In the genomic region with DNA sequence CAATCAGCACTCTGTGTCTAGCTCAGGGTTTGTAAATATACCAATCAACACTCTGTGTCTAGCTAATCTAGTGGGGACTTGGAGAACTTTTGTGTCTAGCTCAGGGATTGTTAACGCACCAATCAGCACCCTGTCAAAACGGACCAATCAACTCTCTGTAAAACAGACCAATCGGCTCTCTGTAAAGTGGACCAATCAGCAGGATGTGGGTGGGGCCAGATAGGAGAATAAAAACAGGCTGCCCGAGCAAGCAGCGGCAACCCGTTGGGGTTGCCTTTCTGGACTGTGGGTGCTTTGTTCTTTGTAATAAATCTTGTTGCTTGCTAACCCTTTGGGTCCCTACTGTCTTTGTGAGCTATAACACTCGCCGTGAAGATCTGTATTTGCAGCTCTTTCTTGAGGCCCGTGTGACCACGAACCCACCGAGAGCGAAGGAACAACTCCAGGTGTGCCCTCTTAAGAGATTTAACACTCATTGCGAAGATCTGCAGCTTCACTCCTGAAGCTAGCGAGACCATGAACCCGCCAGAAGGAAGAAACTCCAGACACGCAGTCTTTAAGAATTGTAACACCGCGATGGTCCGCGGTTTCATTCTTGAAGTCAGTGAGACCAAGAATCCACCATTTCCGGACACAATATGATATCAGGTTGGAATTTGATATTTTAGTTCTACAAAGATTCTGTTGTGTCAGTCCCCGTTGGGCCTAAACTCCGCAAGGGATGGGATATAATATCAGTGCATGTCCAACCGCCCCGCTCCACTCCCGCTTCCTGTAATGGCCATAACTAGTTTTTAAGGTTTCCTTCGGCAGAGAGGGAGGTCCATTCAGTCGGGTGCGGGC, we compare ENCODE assay signal across 8 cellular contexts. TPM values are rescaled to one million over a fixed set of nuclear protein-coding genes. Genes with fewer than 3 reads are reported as not detected.
A peak's percentile ranks its signal among the peaks of the same experiment; 100 is the strongest.
DNase-seq lines count a peak whose midpoint lies in the region; ATAC-seq and TF ChIP-seq lines count a peak whose summit lies in the region.

No MANE protein-coding gene starts in this region.

- peak overlapping the region; percentile 78; the same call in 1 of the 2 replicates for H3K9ac ChIP-seq in KMS-11

- POLR2A ChIA-PET in A673 (lab: Charles Lee; ENCODE audit: low non-redundant PET), result no interaction called here
- POLR2A ChIA-PET in naive thymus-derived CD8-positive, alpha-beta T cell (lab: Charles Lee), result interaction anchor here (1.2 to 1.6 kb wide), 2 partner anchors 32 to 160 kb away, joined by 3 to 9 read pairs; a partner anchor contains a TSS

- no peak for ATAC-seq in naive thymus-derived CD8-positive, alpha-beta T cell
- ATAC-seq in GM21390 (IDR thresholded peaks at IDR 0.05; ENCODE audit: unreplicated experiment) (no peak), HG02970 (IDR thresholded peaks at IDR 0.05; ENCODE audit: low FRiP score, unreplicated experiment) (no peak)

- H3K4me1 ChIP-seq in A673 (ENCODE audit: insufficient read depth, low read length, poor library complexity, severe bottlenecking), result no peaks in the 10 kb centered on the region
- peaks cover 12% of the 10 kb centered on the region for H3K4me1 ChIP-seq in KMS-11 (ENCODE audit: low read depth, poor library complexity, severe bottlenecking)

- H3K4me1 Mint-ChIP-seq in chondrocyte (ENCODE audit: low read depth), result peaks cover 14% of the 10 kb centered on the region
- peaks cover 17 to 42% (median 33%) of the 10 kb centered on the region in 4 donors for H3K4me1 Mint-ChIP-seq in naive thymus-derived CD8-positive, alpha-beta T cell

- peak overlapping the region; percentile 98 for H3K4me3 Mint-ChIP-seq in chondrocyte (ENCODE audit: unreplicated experiment)
- H3K4me3 Mint-ChIP-seq in naive thymus-derived CD8-positive, alpha-beta T cell, result peak overlapping the region; percentile 90 to 99 (median 96)

- no peaks in the 10 kb centered on the region for H3K9me3 Mint-ChIP-seq in chondrocyte (ENCODE audit: low read depth)
- no peaks in the 10 kb centered on the region for H3K9me3 Mint-ChIP-seq in naive thymus-derived CD8-positive, alpha-beta T cell

- peak overlapping the region; percentile 91 for H2AFZ ChIP-seq in KMS-11 (ENCODE audit: low read depth)

- intact Hi-C loops in A673 (cut with micrococcal nuclease; ENCODE audit: unreplicated experiment), result no loop called here

- DNase-seq in A673 (ENCODE audit: low spot score) (no peak), chondrocyte (ENCODE audit: low spot score) (no peak), NCI-H1092 (lab: John Stamatoyannopoulos, UW) (no peak), NCI-H146 (lab: John Stamatoyannopoulos, UW) (no peak)
- peak in 1 of 10 donors; percentile 14 for DNase-seq in naive thymus-derived CD8-positive, alpha-beta T cell

- no peaks in the 10 kb centered on the region for H3K27me3 Mint-ChIP-seq in chondrocyte (ENCODE audit: low read depth)
- H3K27me3 Mint-ChIP-seq in naive thymus-derived CD8-positive, alpha-beta T cell, result no peaks in the 10 kb centered on the region

- H3K79me2 ChIP-seq in KMS-11 (ENCODE audit: insufficient read depth, low read depth), result peaks cover 7% of the 10 kb centered on the region; the same call in 1 of the 2 replicates

- H3K4me3 ChIP-seq in A673 (ENCODE audit: low read depth, low read length, poor library complexity, severe bottlenecking) (peak overlapping the region; percentile 60), KMS-11 (IDR thresholded peaks at IDR 0.05; ENCODE audit: insufficient read depth, low read depth, low read length) (no peak overlapping the region)

- H3K27ac Mint-ChIP-seq in chondrocyte (ENCODE audit: unreplicated experiment), result peak overlapping the region; percentile 93
- peak overlapping the region; percentile 83 to 97 (median 95) for H3K27ac Mint-ChIP-seq in naive thymus-derived CD8-positive, alpha-beta T cell

- H3K27me3 ChIP-seq in A673 (replicated peaks; ENCODE audit: insufficient read depth, low read depth, low read length, poor library complexity) (no peaks in the 10 kb centered on the region), KMS-11 (ENCODE audit: insufficient read depth, low read depth) (no peaks in the 10 kb centered on the region)

- peak overlapping the region; percentile 53 for H3K27ac ChIP-seq in A673 (ENCODE audit: low read depth, low read length, poor library complexity, severe bottlenecking)
- H3K27ac ChIP-seq in KMS-11, result no peak overlapping the region; the same call in 1 of the 2 replicates

- no peaks in the 10 kb centered on the region for H3K9me3 ChIP-seq in A673 (ENCODE audit: low read depth, low read length, poor library complexity, severe bottlenecking)

- no peaks in the 10 kb centered on the region for H4K20me1 ChIP-seq in KMS-11 (ENCODE audit: insufficient read depth)

- no TSS peak for BruUV-seq in A673 (replicated peaks; lab: Mats Ljungman, UMichigan)

- H3K36me3 Mint-ChIP-seq in chondrocyte (ENCODE audit: low read depth), result no peaks in the 10 kb centered on the region
- peaks cover 0 to 10% (median 0%) of the 10 kb centered on the region in 3 donors for H3K36me3 Mint-ChIP-seq in naive thymus-derived CD8-positive, alpha-beta T cell

- H3K4me2 ChIP-seq in KMS-11, result peak overlapping the region; percentile 81; the same call in 1 of the 2 replicates

- H3K36me3 ChIP-seq in A673 (ENCODE audit: insufficient read depth, low read length, poor library complexity, severe bottlenecking), result no peaks in the 10 kb centered on the region
- H3K36me3 ChIP-seq in KMS-11 (ENCODE audit: insufficient read depth), result no peaks in the 10 kb centered on the region

- CTCF ChIA-PET in A673 (lab: Charles Lee), result no interaction called here

- TF ChIP-seq CTCF in A673 (conservative IDR thresholded peaks at IDR 0.05; ENCODE audit: low read depth, low read length) (no peak), KMS-11 (conservative IDR thresholded peaks at IDR 0.05; ENCODE audit: low read depth, low read length) (no peak), chondrocyte (IDR thresholded peaks at IDR 0.05) (no peak)

RNA-seq across cellular contexts. Expression of a gene that starts 0.7 kb away (rescaled TPM):
- total RNA-seq in A673 (2021) (7.8 and 8.0 TPM in 2 replicates), chondrocyte (4.8 to 5.7 TPM (median 5.2 TPM) in 3 replicates)
- total RNA-seq in naive thymus-derived CD8-positive, alpha-beta T cell, result 10 to 100 TPM; 29.9 to 30.2 TPM
- polyA plus RNA-seq in naive thymus-derived CD8-positive, alpha-beta T cell, result 10 to 100 TPM; 14.7 to 20.8 (median 16.2) TPM

RNA-seq across cellular contexts. Expression of a gene that starts 32.0 kb away (rescaled TPM):
- total RNA-seq in A673 (2021) (71.9 and 89.6 TPM in 2 replicates), chondrocyte (22.8 to 30.2 TPM (median 23.8 TPM) in 3 replicates)
- 10 to 100 TPM; 68.9 to 79.0 TPM for total RNA-seq in naive thymus-derived CD8-positive, alpha-beta T cell
- polyA plus RNA-seq in naive thymus-derived CD8-positive, alpha-beta T cell, result 10 to 100 TPM; 16.4 to 36.0 (median 24.9) TPM

RNA-seq across cellular contexts. Expression of a gene that starts 47.7 kb away (rescaled TPM):
- total RNA-seq in A673 (2021) (24.0 and 29.9 TPM in 2 replicates), chondrocyte (29.5 to 32.2 TPM (median 31.4 TPM) in 3 replicates)
- total RNA-seq in naive thymus-derived CD8-positive, alpha-beta T cell, result 10 to 100 TPM; 23.6 to 25.2 TPM
- 10 to 100 TPM; 27.3 to 35.0 (median 28.5) TPM for polyA plus RNA-seq in naive thymus-derived CD8-positive, alpha-beta T cell
